ENCODE assay signal across 1 cellular context in the genomic region with DNA sequence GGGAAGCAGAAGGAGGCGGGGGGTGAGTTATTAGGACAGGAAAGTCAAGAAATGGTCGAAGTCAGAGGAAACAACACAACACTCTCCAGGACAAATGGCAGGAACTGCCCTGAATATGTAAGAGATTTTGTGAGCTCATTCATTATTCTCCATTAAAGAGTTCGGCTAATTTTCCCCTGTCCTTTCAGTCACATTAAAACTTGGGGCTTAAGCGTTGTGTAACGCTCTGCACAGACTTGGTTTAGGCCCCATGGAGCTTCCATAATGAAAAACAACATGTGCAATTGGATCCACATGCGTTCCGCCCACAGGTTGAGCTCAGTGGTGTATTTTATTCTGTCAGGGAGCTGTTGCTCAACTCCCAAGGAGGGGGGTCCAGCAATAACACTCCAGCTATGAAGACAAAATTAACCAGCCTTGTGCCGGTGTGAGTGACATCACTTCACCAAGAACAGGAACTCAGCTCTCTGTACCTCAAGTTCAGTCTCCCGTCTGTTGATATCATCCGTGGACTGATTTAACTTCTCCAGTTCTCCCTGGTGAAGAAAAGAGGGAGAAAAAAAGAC.
TF ChIP-seq lines count a peak whose summit lies in the region.

No MANE protein-coding gene starts in this region.

TF ChIP-seq in GM23338, 12 proteins besides CTCF, POLR2A, EP300 and RAD21 (continued from another document):
- TF ChIP-seq, protein P1, sequence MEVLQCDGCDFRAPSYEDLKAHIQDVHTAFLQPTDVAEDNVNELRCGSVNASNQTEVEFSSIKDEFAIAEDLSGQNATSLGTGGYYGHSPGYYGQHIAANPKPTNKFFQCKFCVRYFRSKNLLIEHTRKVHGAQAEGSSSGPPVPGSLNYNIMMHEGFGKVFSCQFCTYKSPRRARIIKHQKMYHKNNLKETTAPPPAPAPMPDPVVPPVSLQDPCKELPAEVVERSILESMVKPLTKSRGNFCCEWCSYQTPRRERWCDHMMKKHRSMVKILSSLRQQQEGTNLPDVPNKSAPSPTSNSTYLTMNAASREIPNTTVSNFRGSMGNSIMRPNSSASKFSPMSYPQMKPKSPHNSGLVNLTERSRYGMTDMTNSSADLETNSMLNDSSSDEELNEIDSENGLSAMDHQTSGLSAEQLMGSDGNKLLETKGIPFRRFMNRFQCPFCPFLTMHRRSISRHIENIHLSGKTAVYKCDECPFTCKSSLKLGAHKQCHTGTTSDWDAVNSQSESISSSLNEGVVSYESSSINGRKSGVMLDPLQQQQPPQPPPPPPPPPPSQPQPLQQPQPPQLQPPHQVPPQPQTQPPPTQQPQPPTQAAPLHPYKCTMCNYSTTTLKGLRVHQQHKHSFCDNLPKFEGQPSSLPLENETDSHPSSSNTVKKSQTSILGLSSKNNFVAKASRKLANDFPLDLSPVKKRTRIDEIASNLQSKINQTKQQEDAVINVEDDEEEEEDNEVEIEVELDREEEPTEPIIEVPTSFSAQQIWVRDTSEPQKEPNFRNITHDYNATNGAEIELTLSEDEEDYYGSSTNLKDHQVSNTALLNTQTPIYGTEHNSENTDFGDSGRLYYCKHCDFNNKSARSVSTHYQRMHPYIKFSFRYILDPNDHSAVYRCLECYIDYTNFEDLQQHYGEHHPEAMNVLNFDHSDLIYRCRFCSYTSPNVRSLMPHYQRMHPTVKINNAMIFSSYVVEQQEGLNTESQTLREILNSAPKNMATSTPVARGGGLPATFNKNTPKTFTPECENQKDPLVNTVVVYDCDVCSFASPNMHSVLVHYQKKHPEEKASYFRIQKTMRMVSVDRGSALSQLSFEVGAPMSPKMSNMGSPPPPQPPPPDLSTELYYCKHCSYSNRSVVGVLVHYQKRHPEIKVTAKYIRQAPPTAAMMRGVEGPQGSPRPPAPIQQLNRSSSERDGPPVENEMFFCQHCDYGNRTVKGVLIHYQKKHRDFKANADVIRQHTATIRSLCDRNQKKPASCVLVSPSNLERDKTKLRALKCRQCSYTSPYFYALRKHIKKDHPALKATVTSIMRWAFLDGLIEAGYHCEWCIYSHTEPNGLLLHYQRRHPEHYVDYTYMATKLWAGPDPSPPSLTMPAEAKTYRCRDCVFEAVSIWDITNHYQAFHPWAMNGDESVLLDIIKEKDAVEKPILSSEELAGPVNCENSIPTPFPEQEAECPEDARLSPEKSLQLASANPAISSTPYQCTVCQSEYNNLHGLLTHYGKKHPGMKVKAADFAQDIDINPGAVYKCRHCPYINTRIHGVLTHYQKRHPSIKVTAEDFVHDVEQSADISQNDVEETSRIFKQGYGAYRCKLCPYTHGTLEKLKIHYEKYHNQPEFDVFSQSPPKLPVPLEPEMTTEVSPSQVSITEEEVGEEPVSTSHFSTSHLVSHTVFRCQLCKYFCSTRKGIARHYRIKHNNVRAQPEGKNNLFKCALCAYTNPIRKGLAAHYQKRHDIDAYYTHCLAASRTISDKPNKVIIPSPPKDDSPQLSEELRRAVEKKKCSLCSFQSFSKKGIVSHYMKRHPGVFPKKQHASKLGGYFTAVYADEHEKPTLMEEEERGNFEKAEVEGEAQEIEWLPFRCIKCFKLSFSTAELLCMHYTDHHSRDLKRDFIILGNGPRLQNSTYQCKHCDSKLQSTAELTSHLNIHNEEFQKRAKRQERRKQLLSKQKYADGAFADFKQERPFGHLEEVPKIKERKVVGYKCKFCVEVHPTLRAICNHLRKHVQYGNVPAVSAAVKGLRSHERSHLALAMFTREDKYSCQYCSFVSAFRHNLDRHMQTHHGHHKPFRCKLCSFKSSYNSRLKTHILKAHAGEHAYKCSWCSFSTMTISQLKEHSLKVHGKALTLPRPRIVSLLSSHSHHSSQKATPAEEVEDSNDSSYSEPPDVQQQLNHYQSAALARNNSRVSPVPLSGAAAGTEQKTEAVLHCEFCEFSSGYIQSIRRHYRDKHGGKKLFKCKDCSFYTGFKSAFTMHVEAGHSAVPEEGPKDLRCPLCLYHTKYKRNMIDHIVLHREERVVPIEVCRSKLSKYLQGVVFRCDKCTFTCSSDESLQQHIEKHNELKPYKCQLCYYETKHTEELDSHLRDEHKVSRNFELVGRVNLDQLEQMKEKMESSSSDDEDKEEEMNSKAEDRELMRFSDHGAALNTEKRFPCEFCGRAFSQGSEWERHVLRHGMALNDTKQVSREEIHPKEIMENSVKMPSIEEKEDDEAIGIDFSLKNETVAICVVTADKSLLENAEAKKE (CRISPR knock-in tag; IDR thresholded peaks at IDR 0.05): no peak
- TF ChIP-seq ZNF114 (CRISPR knock-in tag; IDR thresholded peaks at IDR 0.05): no peak
